In the genomic region with DNA sequence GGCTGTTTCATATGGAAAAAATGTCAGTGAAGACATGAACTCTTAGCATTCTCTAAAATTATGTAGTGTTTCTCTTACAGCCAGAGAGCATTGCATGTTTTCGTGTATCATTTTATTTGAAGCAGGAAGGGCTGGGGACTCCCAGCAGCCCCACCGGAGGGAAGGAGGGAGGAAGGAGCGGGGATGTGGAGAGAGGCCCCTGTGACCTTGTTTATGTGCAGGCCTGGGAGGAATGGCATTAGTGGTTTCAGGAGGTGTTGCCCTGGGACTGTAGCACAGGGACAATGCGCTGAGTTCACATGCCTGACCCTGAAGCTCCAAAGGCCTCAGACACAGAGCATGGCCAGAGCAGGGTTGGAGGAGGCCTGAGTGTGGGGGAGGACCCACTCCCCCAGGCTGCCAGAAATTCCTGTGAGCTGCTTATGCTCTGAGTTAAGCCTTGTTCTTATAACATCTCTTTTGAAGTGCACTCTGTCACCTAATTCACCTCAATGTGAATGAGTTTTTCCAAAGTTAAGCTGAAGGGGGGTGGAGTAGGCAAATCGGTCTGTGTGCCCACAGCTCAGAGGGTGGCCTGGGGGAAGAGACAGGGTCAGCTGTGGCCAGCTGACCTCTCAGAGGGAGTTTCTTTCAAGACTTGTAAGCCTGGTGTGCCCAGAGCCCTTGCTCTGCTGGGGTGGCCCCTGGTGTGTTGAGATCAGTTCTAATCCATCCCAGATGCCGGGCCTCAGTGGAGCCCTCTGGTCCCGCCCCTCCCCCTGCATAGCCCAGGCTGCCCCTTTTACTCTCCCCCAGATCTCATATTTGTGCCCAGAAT, we compare ENCODE assay signal across 10 cellular contexts. TPM values are rescaled to one million over a fixed set of nuclear protein-coding genes. Genes with fewer than 3 reads are reported as not detected.
A peak's percentile ranks its signal among the peaks of the same experiment; 100 is the strongest.
DNase-seq lines count a peak whose midpoint lies in the region; ATAC-seq and TF ChIP-seq lines count a peak whose summit lies in the region.
"Had no signal": no experiment of that assay in that cellular context is flagged by ENCODE, and none has a peak within 500 bp of the region (broad histone marks: within the 10 kb centered on the region; RNA-seq: fewer than 3 reads in every experiment).

No MANE protein-coding gene starts in this region.

- no peaks in the 10 kb centered on the region for H3K9me3 Mint-ChIP-seq in mesothelial cell of epicardium
- H3K9me3 Mint-ChIP-seq in type B pancreatic cell, result no peaks in the 10 kb centered on the region
- no peaks in the 10 kb centered on the region for H3K9me3 Mint-ChIP-seq in activated CD8-positive, alpha-beta T cell treated with anti-CD3 and anti-CD28 coated beads for 36 hours
- H3K9me3 Mint-ChIP-seq: activated naive CD8-positive, alpha-beta T cell treated with anti-CD3 and anti-CD28 coated beads, Interleukin-2, amount 50 U/mL, for 24 hours had no signal

- POLR2A ChIA-PET in activated CD8-positive, alpha-beta T cell treated with anti-CD3 and anti-CD28 coated beads for 36 hours (lab: Charles Lee), result interaction anchor here (1.0 to 1.3 kb wide), 2 partner anchors 210 to 434 kb away, joined by 3 read pairs; a partner anchor contains a TSS

- DNase-seq in NCI-H226, result peak; percentile 92
- peak; percentile 80 for DNase-seq in choroid plexus epithelial cell (ENCODE audit: low read depth)
- no peak for DNase-seq in mesothelial cell of epicardium (ENCODE audit: low spot score in 2 of 2, unreplicated experiment in 2 of 2)
- DNase-seq in type B pancreatic cell (ENCODE audit: extremely low spot score, unreplicated experiment), result no peak
- no peak for DNase-seq in activated CD8-positive, alpha-beta T cell treated with anti-CD3 and anti-CD28 coated beads for 36 hours
- DNase-seq in glomerular visceral epithelial cell (ENCODE audit: extremely low spot score), result no peak
- DNase-seq: activated naive CD8-positive, alpha-beta T cell treated with anti-CD3 and anti-CD28 coated beads, Interleukin-2, amount 50 U/mL, for 24 hours; T-helper 1 cell had no signal

- no peaks in the 10 kb centered on the region for H3K36me3 Mint-ChIP-seq in mesothelial cell of epicardium
- peaks cover 3% of the 10 kb centered on the region for H3K36me3 Mint-ChIP-seq in type B pancreatic cell
- peaks cover 2% of the 10 kb centered on the region for H3K36me3 Mint-ChIP-seq in activated CD8-positive, alpha-beta T cell treated with anti-CD3 and anti-CD28 coated beads for 36 hours (ENCODE audit: low read depth)

- ATAC-seq in GM21390 (IDR thresholded peaks at IDR 0.05; ENCODE audit: unreplicated experiment), result no peak
- ATAC-seq in activated CD8-positive, alpha-beta T cell treated with anti-CD3 and anti-CD28 coated beads for 36 hours, result no peak
- ATAC-seq: activated naive CD8-positive, alpha-beta T cell treated with anti-CD3 and anti-CD28 coated beads, Interleukin-2, amount 50 U/mL, for 24 hours had no signal

- H3K27me3 Mint-ChIP-seq in mesothelial cell of epicardium (ENCODE audit: low read depth), result peaks cover 3% of the 10 kb centered on the region
- peaks cover 7% of the 10 kb centered on the region for H3K27me3 Mint-ChIP-seq in type B pancreatic cell
- H3K27me3 Mint-ChIP-seq in activated CD8-positive, alpha-beta T cell treated with anti-CD3 and anti-CD28 coated beads for 36 hours, result peaks cover 2% of the 10 kb centered on the region

- intact Hi-C loops in activated CD8-positive, alpha-beta T cell treated with anti-CD3 and anti-CD28 coated beads for 36 hours (cut with micrococcal nuclease), result no loop called here

- H3K4me3 ChIP-seq in choroid plexus epithelial cell (ENCODE audit: low read depth, low read length), result no peak overlapping the region

- H3K27ac Mint-ChIP-seq in mesothelial cell of epicardium (peak overlapping the region; percentile 97), type B pancreatic cell (peak overlapping the region; percentile 35)
- H3K27ac Mint-ChIP-seq in activated CD8-positive, alpha-beta T cell treated with anti-CD3 and anti-CD28 coated beads for 36 hours, result no peak overlapping the region
- H3K27ac Mint-ChIP-seq: activated naive CD8-positive, alpha-beta T cell treated with anti-CD3 and anti-CD28 coated beads, Interleukin-2, amount 50 U/mL, for 24 hours had no signal

- CTCF ChIA-PET in activated CD8-positive, alpha-beta T cell treated with anti-CD3 and anti-CD28 coated beads for 36 hours (lab: Charles Lee), result no interaction called here

- TF ChIP-seq CTCF in choroid plexus epithelial cell (conservative IDR thresholded peaks at IDR 0.05; ENCODE audit: low read depth, low read length), result no peak
- no peak for TF ChIP-seq CTCF in mesothelial cell of epicardium (IDR thresholded peaks at IDR 0.05; ENCODE audit: unreplicated experiment)
- TF ChIP-seq CTCF in type B pancreatic cell (conservative IDR thresholded peaks at IDR 0.05), result no peak
- TF ChIP-seq CTCF in activated CD8-positive, alpha-beta T cell treated with anti-CD3 and anti-CD28 coated beads for 36 hours (IDR thresholded peaks at IDR 0.05), result no peak

- H3K4me1 Mint-ChIP-seq in mesothelial cell of epicardium (peaks cover 65% of the 10 kb centered on the region), type B pancreatic cell (ENCODE audit: unreplicated experiment) (peaks cover 55% of the 10 kb centered on the region)
- peaks cover 12% of the 10 kb centered on the region for H3K4me1 Mint-ChIP-seq in activated CD8-positive, alpha-beta T cell treated with anti-CD3 and anti-CD28 coated beads for 36 hours (ENCODE audit: low read depth)

- H3K4me3 Mint-ChIP-seq in mesothelial cell of epicardium, result no peak overlapping the region
- peak overlapping the region; percentile 20 for H3K4me3 Mint-ChIP-seq in type B pancreatic cell
- no peak overlapping the region for H3K4me3 Mint-ChIP-seq in activated CD8-positive, alpha-beta T cell treated with anti-CD3 and anti-CD28 coated beads for 36 hours
- H3K4me3 Mint-ChIP-seq: activated naive CD8-positive, alpha-beta T cell treated with anti-CD3 and anti-CD28 coated beads, Interleukin-2, amount 50 U/mL, for 24 hours had no signal

RNA-seq across cellular contexts. Expression of a gene that starts 3.9 kb away (rescaled TPM):
- not detected in 3 replicates for total RNA-seq in mesothelial cell of epicardium
- not detected in 2 replicates for total RNA-seq in type B pancreatic cell (ENCODE audit: low replicate concordance)
- not detected for total RNA-seq in activated CD8-positive, alpha-beta T cell treated with anti-CD3 and anti-CD28 coated beads for 36 hours
- total RNA-seq: kidney epithelial cell had no signal

RNA-seq across cellular contexts. Expression of a gene that starts 18.5 kb away (rescaled TPM):
- total RNA-seq in mesothelial cell of epicardium (0.89 to 1.1 TPM (median 1.1 TPM) in 3 replicates), type B pancreatic cell (ENCODE audit: low replicate concordance) (0.29 and 0.65 TPM in 2 replicates)
- total RNA-seq in activated CD8-positive, alpha-beta T cell treated with anti-CD3 and anti-CD28 coated beads for 36 hours, result under 1 TPM; 0.09 to 0.25 TPM
- total RNA-seq: kidney epithelial cell had no signal

Comparison
In these comparisons a context has a peak if more than half of its experiments do, and no peak if none do; other contexts are left out.
1. DNase-seq: peak in NCI-H226 (single experiment) and choroid plexus epithelial cell (single experiment); none in mesothelial cell of epicardium (0 of 2), type B pancreatic cell (single experiment), activated CD8-positive, alpha-beta T cell treated with anti-CD3 and anti-CD28 coated beads for 36 hours (single experiment) and glomerular visceral epithelial cell (single experiment).